In genomic region chr9:116335392-116335791, GRCh38 we compare ENCODE assay signal across 19 cellular contexts.
"Had no signal": no experiment of that assay in that cellular context is flagged by ENCODE, and none has a peak within 500 bp of the region (broad histone marks: within the 10 kb centered on the region; RNA-seq: fewer than 3 reads in every experiment).

No MANE protein-coding gene starts in this region.

- H3K27me3 Mint-ChIP-seq: stimulated activated naive CD8-positive, alpha-beta T cell treated with anti-CD3 and anti-CD28 coated beads, Interleukin-15, amount 100 ng/mL, for 72 hours had no signal

- H3K27ac Mint-ChIP-seq: mesothelial cell of epicardium; natural killer cell; stimulated activated naive B cell treated with anti-CD40 and anti-IgM and Interleukin-4, amounts not matched to agents 10 μg/mL and 1 μg/mL and 100 μg/mL, for 72 hours; stimulated activated naive CD8-positive, alpha-beta T cell treated with anti-CD3 and anti-CD28 coated beads, Interleukin-15, amount 100 ng/mL, for 72 hours had no signal

- H3K4me3 Mint-ChIP-seq: mesothelial cell of epicardium; natural killer cell; stimulated activated naive B cell treated with anti-CD40 and anti-IgM and Interleukin-4, amounts not matched to agents 10 μg/mL and 1 μg/mL and 100 μg/mL, for 72 hours; stimulated activated naive CD8-positive, alpha-beta T cell treated with anti-CD3 and anti-CD28 coated beads, Interleukin-15, amount 100 ng/mL, for 72 hours had no signal

- H3K4me1 Mint-ChIP-seq: natural killer cell; stimulated activated naive B cell treated with anti-CD40 and anti-IgM and Interleukin-4, amounts not matched to agents 10 μg/mL and 1 μg/mL and 100 μg/mL, for 72 hours; stimulated activated naive CD8-positive, alpha-beta T cell treated with anti-CD3 and anti-CD28 coated beads, Interleukin-15, amount 100 ng/mL, for 72 hours had no signal

- ATAC-seq: gastroesophageal sphincter; left lobe of liver; natural killer cell; stimulated activated naive B cell treated with anti-CD40 and anti-IgM and Interleukin-4, amounts not matched to agents 10 μg/mL and 1 μg/mL and 100 μg/mL, for 72 hours; stimulated activated naive CD8-positive, alpha-beta T cell treated with anti-CD3 and anti-CD28 coated beads, Interleukin-15, amount 100 ng/mL, for 72 hours had no signal

- H3K4me1 ChIP-seq: esophagus squamous epithelium, gastroesophageal sphincter, sigmoid colon had no signal

- H3K9me3 Mint-ChIP-seq: mesothelial cell of epicardium; stimulated activated naive B cell treated with anti-CD40 and anti-IgM and Interleukin-4, amounts not matched to agents 10 μg/mL and 1 μg/mL and 100 μg/mL, for 72 hours; stimulated activated naive CD8-positive, alpha-beta T cell treated with anti-CD3 and anti-CD28 coated beads, Interleukin-15, amount 100 ng/mL, for 72 hours had no signal

- H3K9me3 ChIP-seq: esophagus squamous epithelium, gastroesophageal sphincter, neutrophil, sigmoid colon, testis, tibial nerve had no signal

- H3K27me3 ChIP-seq: sigmoid colon, testis, tibial nerve had no signal

- H3K27ac ChIP-seq: esophagus squamous epithelium, gastroesophageal sphincter, neutrophil, sigmoid colon, skin epidermis, testis, tibial nerve had no signal

- DNase-seq: dermis blood vessel endothelial cell; esophagus squamous epithelium; glutamatergic neuron; islet precursor cell; natural killer cell; posterior cingulate gyrus; sigmoid colon; stimulated activated CD4-positive, alpha-beta T cell treated with anti-CD3 and anti-CD28 coated beads, Interleukin-2, amount 100 ng/mL, for 24 hours; stimulated activated CD4-positive, alpha-beta T cell treated with anti-CD3 and anti-CD28 coated beads, Interleukin-4, amount 100 ng/mL, for 4 hours; stimulated activated naive B cell treated with anti-CD40 and anti-IgM and Interleukin-4, amounts not matched to agents 10 μg/mL and 1 μg/mL and 100 μg/mL, for 72 hours; stimulated activated naive CD8-positive, alpha-beta T cell treated with anti-CD3 and anti-CD28 coated beads, Interleukin-15, amount 100 ng/mL, for 72 hours; testis had no signal

- H3K36me3 Mint-ChIP-seq: mesothelial cell of epicardium; natural killer cell; stimulated activated naive B cell treated with anti-CD40 and anti-IgM and Interleukin-4, amounts not matched to agents 10 μg/mL and 1 μg/mL and 100 μg/mL, for 72 hours had no signal

- H3K36me3 ChIP-seq: gastroesophageal sphincter, neutrophil, sigmoid colon, tibial nerve had no signal

- H3K4me3 ChIP-seq: esophagus squamous epithelium, gastroesophageal sphincter, sigmoid colon, skin epidermis, testis, tibial nerve had no signal

- FAIRE-seq: colon had no signal
